In genomic region chrX:8453619-8454018, GRCh38 we compare ENCODE assay signal across 24 cellular contexts. TPM values are rescaled to one million over a fixed set of nuclear protein-coding genes. Genes with fewer than 3 reads are reported as not detected.
DNase-seq lines count a peak whose midpoint lies in the region; ATAC-seq and TF ChIP-seq lines count a peak whose summit lies in the region.
"Had no signal": no experiment of that assay in that cellular context is flagged by ENCODE, and none has a peak within 500 bp of the region (broad histone marks: within the 10 kb centered on the region; RNA-seq: fewer than 3 reads in every experiment).

No MANE protein-coding gene starts in this region.

- H3K27ac ChIP-seq in heart right ventricle (peak overlapping the region in 3 of 10 donors; percentile 27 to 71 (median 51)), SJSA1 (peak overlapping the region; percentile 63)
- no peak overlapping the region for H3K27ac ChIP-seq in CD8-positive, alpha-beta memory T cell (ENCODE audit: low read depth, low read length)
- H3K27ac ChIP-seq: GM23248, RWPE1 had no signal

- H3K27ac Mint-ChIP-seq in CD8-positive, alpha-beta memory T cell = no peak overlapping the region
- H3K27ac Mint-ChIP-seq: CD14-positive monocyte, H9 had no signal

- TF ChIP-seq CTCF in heart right ventricle (IDR thresholded peaks at IDR 0.05) = no peak

- intact Hi-C loops in heart right ventricle (cut with DNase I) = loop anchor here in 2 of 10 donors (10.0 kb wide), 2 partner anchors 61 to 281 kb away; partner anchors contain the start of gene ANOS1 (in 1 of the 2)
- intact Hi-C loops in left cardiac atrium (cut with DNase I) = no loop called here

- peaks cover 0 to 2% of the 10 kb centered on the region in 2 donors for H3K27me3 Mint-ChIP-seq in CD8-positive, alpha-beta memory T cell

- no peaks in the 10 kb centered on the region for H3K36me3 Mint-ChIP-seq in CD8-positive, alpha-beta memory T cell
- H3K36me3 Mint-ChIP-seq: CD14-positive monocyte had no signal

- no peaks in the 10 kb centered on the region for H3K9me3 ChIP-seq in heart right ventricle
- no peaks in the 10 kb centered on the region for H3K9me3 ChIP-seq in SJSA1 (replicated peaks)
- H3K9me3 ChIP-seq in CD8-positive, alpha-beta memory T cell (ENCODE audit: low read length) = no peaks in the 10 kb centered on the region
- H3K9me3 ChIP-seq: BE2C, SK-N-SH had no signal

- H3K4me1 ChIP-seq in heart right ventricle = peaks cover 0 to 15% (median 7%) of the 10 kb centered on the region in 9 donors
- peaks cover 21% of the 10 kb centered on the region for H3K4me1 ChIP-seq in SJSA1 (replicated peaks)
- H3K4me1 ChIP-seq in CD8-positive, alpha-beta memory T cell (ENCODE audit: insufficient read depth, low read length) = no peaks in the 10 kb centered on the region
- H3K4me1 ChIP-seq: BE2C had no signal

- H3K9me3 Mint-ChIP-seq in CD8-positive, alpha-beta memory T cell = peaks cover 0 to 11% (median 7%) of the 10 kb centered on the region in 5 donors

- CTCF ChIA-PET in CD8-positive, alpha-beta memory T cell (lab: Charles Lee) = no interaction called here

- no peak overlapping the region for H3K4me3 ChIP-seq in heart right ventricle
- no peak overlapping the region for H3K4me3 ChIP-seq in SJSA1
- no peak overlapping the region for H3K4me3 ChIP-seq in CD8-positive, alpha-beta memory T cell (ENCODE audit: low read length)
- H3K4me3 ChIP-seq: GM23248, K562 had no signal

- DNase-seq in heart right ventricle (no peak), left cardiac atrium (no peak), NCI-H1105 treated with DMSO at 0.1 percent for 48 hours (lab: John Stamatoyannopoulos, UW) (peak; percentile 7), SJSA1 (ENCODE audit: low read depth in 1 of 2, low spot score in 2 of 2) (peak; percentile 51 to 68), pons (ENCODE audit: low spot score) (peak; percentile 0), occipital lobe (lab: John Stamatoyannopoulos, UW) (no peak), activated gamma-delta T cell (lab: John Stamatoyannopoulos, UW) (no peak)
- no peak for DNase-seq in CD8-positive, alpha-beta memory T cell
- DNase-seq: BE2C, Calu3, GM23248, H9, Kasumi-1, NCI-H1092 treated with DMSO at 0.1 percent for 48 hours, NCI-H187, NCI-H2081 treated with DMSO at 0.1 percent for 48 hours, NCI-H446, NCI-H524 treated with DMSO at 0.1 percent for 48 hours, SHP77 treated with DMSO at 0.1 percent for 48 hours, SK-N-SH, SW 1271 had no signal

- 19 to 29% methylated on average over 3 of the region's 3 CpGs for whole genome bisulfite sequencing in heart right ventricle, 2 donors

- H3K27me3 ChIP-seq in heart right ventricle (no peaks in the 10 kb centered on the region), SJSA1 (replicated peaks) (no peaks in the 10 kb centered on the region)
- H3K27me3 ChIP-seq in CD8-positive, alpha-beta memory T cell (ENCODE audit: insufficient read depth, low read length, poor library complexity, severe bottlenecking) = no peaks in the 10 kb centered on the region
- H3K27me3 ChIP-seq: BE2C had no signal

- H3K4me3 Mint-ChIP-seq in CD8-positive, alpha-beta memory T cell = no peak overlapping the region
- H3K4me3 Mint-ChIP-seq: CD14-positive monocyte, H9 had no signal

- no peaks in the 10 kb centered on the region for H3K36me3 ChIP-seq in heart right ventricle
- no peaks in the 10 kb centered on the region for H3K36me3 ChIP-seq in SJSA1
- H3K36me3 ChIP-seq in CD8-positive, alpha-beta memory T cell (ENCODE audit: insufficient read depth, low read length) = no peaks in the 10 kb centered on the region
- H3K36me3 ChIP-seq: BE2C had no signal

- POLR2A ChIA-PET in CD8-positive, alpha-beta memory T cell (lab: Charles Lee) = no interaction called here

- no peaks in the 10 kb centered on the region for H3K4me1 Mint-ChIP-seq in CD8-positive, alpha-beta memory T cell
- H3K4me1 Mint-ChIP-seq: CD14-positive monocyte had no signal

- ATAC-seq in heart right ventricle (peak in 5 of 8 donors; percentile 11 to 71 (median 56)), left cardiac atrium (no peak)
- ATAC-seq: K562 had no signal

RNA-seq across cellular contexts. Expression of gene VCX3B, which starts 11.0 kb away (rescaled TPM):
- under 1 TPM in 2 of 10 donors, not detected in 8; 0.20 to 0.42 TPM for total RNA-seq in heart right ventricle
- polyA plus RNA-seq in heart right ventricle = under 1 TPM in 1 of 2 donors, not detected in 1; 0.10 TPM
- not detected for total RNA-seq in left cardiac atrium
- not detected in 2 replicates for total RNA-seq in SJSA1 (2014; rRNA removed; shearing (Covaris generic))
- total RNA-seq in occipital lobe = not detected
- not detected for total RNA-seq in CD8-positive, alpha-beta memory T cell
- not detected for polyA plus RNA-seq in CD8-positive, alpha-beta memory T cell
- total RNA-seq: Calu3, GM23248, H9 had no signal
- polyA plus RNA-seq: CD14-positive monocyte, GM23248 had no signal

Comparison
In these comparisons a context has a peak if more than half of its experiments do, and no peak if none do; other contexts are left out.
1. ATAC-seq: peak in heart right ventricle (5 of 8); none in left cardiac atrium (0 of 2).
2. DNase-seq: peak in NCI-H1105 treated with DMSO at 0.1 percent for 48 hours (single experiment), SJSA1 (2 of 2) and pons (single experiment); none in heart right ventricle (0 of 2), left cardiac atrium (single experiment), occipital lobe (single experiment), CD8-positive, alpha-beta memory T cell (0 of 5) and activated gamma-delta T cell (single experiment).